14 cellular contexts compared by ENCODE assay signal in the genomic region with DNA sequence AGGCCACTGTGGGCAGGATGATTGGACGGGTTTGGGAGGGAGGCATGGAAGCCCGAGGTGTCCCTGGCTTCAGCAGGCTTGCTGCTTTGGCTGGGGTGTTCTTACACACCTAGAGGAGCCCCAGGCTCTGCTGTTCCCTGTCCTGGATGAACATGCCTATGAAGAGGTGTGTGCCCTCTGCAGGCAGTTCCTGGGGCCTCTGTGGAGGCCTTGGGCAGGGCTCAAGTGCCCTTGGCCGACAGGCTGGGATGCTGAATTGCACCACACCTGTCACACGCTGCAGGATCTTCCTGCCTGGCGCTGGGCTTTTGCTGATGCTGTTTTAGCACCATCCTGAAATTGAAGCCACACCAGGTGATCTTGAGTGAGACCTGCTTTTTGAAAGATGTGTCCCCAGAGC.
A peak's percentile ranks its signal among the peaks of the same experiment; 100 is the strongest.
DNase-seq lines count a peak whose midpoint lies in the region; ATAC-seq and TF ChIP-seq lines count a peak whose summit lies in the region.
"Had no signal": no experiment of that assay in that cellular context is flagged by ENCODE, and none has a peak within 500 bp of the region (broad histone marks: within the 10 kb centered on the region; RNA-seq: fewer than 3 reads in every experiment).

No MANE protein-coding gene starts in this region.

- no peaks in the 10 kb centered on the region for H4K20me1 ChIP-seq in HCT116 (ENCODE audit: insufficient read depth)
- H4K20me1 ChIP-seq: BLaER1 treated with 17β-estradiol and CSF1 and Interleukin-3, amounts not matched to agents 10 nM and 100 nM had no signal

- no peak for TF ChIP-seq POLR2A in HCT116 (IDR thresholded peaks at IDR 0.05; ENCODE audit: borderline replicate concordance, extremely low read depth, insufficient read depth, insufficient read length)

- peak; percentile 31 for TF ChIP-seq RAD21 in HCT116 (IDR thresholded peaks at IDR 0.05; ENCODE audit: low read depth)

- CTCF ChIA-PET in HCT116 (lab: Charles Lee): no interaction called here

- no peaks in the 10 kb centered on the region for H3K9me2 ChIP-seq in HCT116 (ENCODE audit: insufficient read depth)

- 0 out of 2 replicates have a peak, but pooled peaks cover 2% of the 10 kb centered on the region for H3K27me3 ChIP-seq in HCT116 (ENCODE audit: insufficient read depth, low read length)
- H3K27me3 ChIP-seq: BLaER1 treated with 17β-estradiol and CSF1 and Interleukin-3, amounts not matched to agents 10 nM and 100 nM had no signal

- H3K79me2 ChIP-seq in HCT116 (ENCODE audit: insufficient read depth, low read length): no peaks in the 10 kb centered on the region

- DNase-seq in NCI-H345 (lab: John Stamatoyannopoulos, UW): peak; percentile 22
- no peak for DNase-seq in NCI-H345 treated with DMSO at 0.1 percent for 48 hours (lab: John Stamatoyannopoulos, UW; ENCODE audit: unreplicated experiment)
- DNase-seq in HCT116 (ENCODE audit: low read depth, low spot score): no peak
- DNase-seq in RPMI8226: peak; percentile 25
- no peak for DNase-seq in activated T-cell treated with anti-CD3 and anti-CD28 coated beads, Interleukin-2, amount 50 U/mL, for 48 hours
- no peak for DNase-seq in GM19240 (ENCODE audit: insufficient read length, low spot score)
- no peak for DNase-seq in AG20443 (ENCODE audit: low spot score)
- DNase-seq: Calu3; CD4-positive, CD25-positive, alpha-beta regulatory T cell; DMS 273 treated with DMSO at 0.1 percent for 48 hours; HCEC 1CT had no signal

- intact Hi-C loops in HCT116 (cut with micrococcal nuclease): no loop called here

- no peaks in the 10 kb centered on the region for H3K36me3 ChIP-seq in HCT116 (ENCODE audit: control insufficient read depth in 1 of 2, insufficient read depth in 2 of 2, low read length in 2 of 2)
- H3K36me3 ChIP-seq: BLaER1 treated with 17β-estradiol and CSF1 and Interleukin-3, amounts not matched to agents 10 nM and 100 nM had no signal

- no peak overlapping the region for H3K27ac ChIP-seq in HCT116 (ENCODE audit: low read depth, low read length)
- H3K27ac ChIP-seq: BLaER1 treated with 17β-estradiol and CSF1 and Interleukin-3, amounts not matched to agents 10 nM and 100 nM had no signal

- no peak for TF ChIP-seq CTCF in HCT116 (IDR thresholded peaks at IDR 0.05 in 2 of 3, conservative IDR thresholded peaks at IDR 0.05 in 1 of 3; ENCODE audit: borderline replicate concordance in 1 of 3, insufficient read depth in 1 of 3, low read depth in 2 of 3, low read length in 2 of 3)

- BruUV-seq in HCT116 (replicated peaks; lab: Mats Ljungman, UMichigan): no TSS peak

- POLR2A ChIA-PET in HCT116 (lab: Charles Lee): no interaction called here

- peak; percentile 55 for ATAC-seq in HCT116
- ATAC-seq: HepG2 had no signal

- no peak overlapping the region for H3K4me3 ChIP-seq in HCT116 (replicated peaks in 1 of 2; ENCODE audit: low read depth in 1 of 2, low read length in 2 of 2)
- H3K4me3 ChIP-seq: A549; BLaER1 treated with 17β-estradiol and CSF1 and Interleukin-3, amounts not matched to agents 10 nM and 100 nM had no signal

- no peaks in the 10 kb centered on the region for H3K9me3 ChIP-seq in HCT116 (ENCODE audit: control insufficient read depth in 1 of 2, insufficient read depth in 1 of 2, low read depth in 1 of 2, low read length in 2 of 2)
- H3K9me3 ChIP-seq: A549; BLaER1 treated with 17β-estradiol and CSF1 and Interleukin-3, amounts not matched to agents 10 nM and 100 nM had no signal

- no peaks in the 10 kb centered on the region for H3K4me1 ChIP-seq in HCT116 (ENCODE audit: control insufficient read depth in 1 of 2, insufficient read depth in 2 of 2, low read length in 2 of 2)
- H3K4me1 ChIP-seq: A549; BLaER1 treated with 17β-estradiol and CSF1 and Interleukin-3, amounts not matched to agents 10 nM and 100 nM had no signal

- no peak overlapping the region for H3K9ac ChIP-seq in HCT116 (ENCODE audit: low read length)
- H3K9ac ChIP-seq: BLaER1 treated with 17β-estradiol and CSF1 and Interleukin-3, amounts not matched to agents 10 nM and 100 nM had no signal

- H2AFZ ChIP-seq in HCT116 (ENCODE audit: low read depth, low read length, poor library complexity, severe bottlenecking): no peak overlapping the region

- RAD21 ChIA-PET in HCT116 (lab: Charles Lee; ENCODE audit: low non-redundant PET in 1 of 2, low total read pairs in 2 of 2, uncharacterized antibody in 2 of 2, unreplicated experiment in 2 of 2): no interaction called here

- H3K4me2 ChIP-seq in HCT116 (ENCODE audit: low read length): no peak overlapping the region
- H3K4me2 ChIP-seq: A549; BLaER1 treated with 17β-estradiol and CSF1 and Interleukin-3, amounts not matched to agents 10 nM and 100 nM had no signal

TF ChIP-seq in HCT116, 20 proteins besides CTCF, POLR2A, EP300 and RAD21:
- no peak for TF ChIP-seq ZNF274 (IDR thresholded peaks at IDR 0.05; ENCODE audit: low read depth, low read length)
- no peak for TF ChIP-seq SIN3A (IDR thresholded peaks at IDR 0.05; ENCODE audit: low read depth)
- no peak for TF ChIP-seq CEBPB (IDR thresholded peaks at IDR 0.05; ENCODE audit: low read depth)
- no peak for TF ChIP-seq CBX3 (IDR thresholded peaks at IDR 0.05; ENCODE audit: low read depth)
- no peak for TF ChIP-seq TCF7L2 (IDR thresholded peaks at IDR 0.05; ENCODE audit: borderline replicate concordance, extremely low read depth, insufficient read depth, insufficient read length)

Comparison
In these comparisons a context has a peak if more than half of its experiments do, and no peak if none do; other contexts are left out.
1. DNase-seq: peak in NCI-H345 (single experiment) and RPMI8226 (single experiment); none in NCI-H345 treated with DMSO at 0.1 percent for 48 hours (single experiment), HCT116 (single experiment), activated T-cell treated with anti-CD3 and anti-CD28 coated beads, Interleukin-2, amount 50 U/mL, for 48 hours (0 of 2), GM19240 (single experiment) and AG20443 (single experiment).